Comparison of ENCODE assay signal across 20 cellular contexts in genomic region chr17:63996430-63997182, GRCh38. TPM values are rescaled to one million over a fixed set of nuclear protein-coding genes. Genes with fewer than 3 reads are reported as not detected.
A peak's percentile ranks its signal among the peaks of the same experiment; 100 is the strongest.
DNase-seq lines count a peak whose midpoint lies in the region; ATAC-seq and TF ChIP-seq lines count a peak whose summit lies in the region.
"Had no signal": no experiment of that assay in that cellular context is flagged by ENCODE, and none has a peak within 500 bp of the region (broad histone marks: within the 10 kb centered on the region; RNA-seq: fewer than 3 reads in every experiment).

No MANE protein-coding gene starts in this region.

- peaks cover 36 to 65% (median 49%) of the 10 kb centered on the region in 3 donors for H3K4me1 Mint-ChIP-seq in T-cell
- H3K4me1 Mint-ChIP-seq in endodermal cell, result peaks cover 3% of the 10 kb centered on the region

- intact Hi-C loops in sigmoid colon (cut with DNase I), result no loop called here

- CTCF ChIA-PET in T-cell (lab: Charles Lee), result interaction anchor here (0.6 to 2.0 kb wide), 4 partner anchors 9 to 77 kb away, joined by 5 to 7 read pairs (median 6); partner anchors contain the start of gene ICAM2 (in 1 of the 2)

- no peaks in the 10 kb centered on the region for H3K9me3 ChIP-seq in endodermal cell (ENCODE audit: control insufficient read depth, low read length)
- no peaks in the 10 kb centered on the region for H3K9me3 ChIP-seq in sigmoid colon
- H3K9me3 ChIP-seq: MG63, psoas muscle, SJSA1 had no signal

- H3K27me3 Mint-ChIP-seq in T-cell (no peaks in the 10 kb centered on the region), endodermal cell (ENCODE audit: insufficient read depth) (peaks cover 68% of the 10 kb centered on the region)

- peak; percentile 23 for DNase-seq in activated CD4-positive, CD25-positive, alpha-beta regulatory T cell treated with anti-CD3 and anti-CD28 coated beads, Interleukin-2, amount 50 U/mL, for 72 hours
- DNase-seq in T-cell (peak in 1 of 34 experiments; percentile 6), endodermal cell (peak; percentile 39), sigmoid colon (peak; percentile 43), GM13976 (ENCODE audit: low spot score) (no peak), DMS 273 treated with DMSO at 0.1 percent for 48 hours (lab: John Stamatoyannopoulos, UW) (no peak)
- DNase-seq in activated CD4-positive, alpha-beta T cell treated with anti-CD3 and anti-CD28 coated beads, Interleukin-2, amount 50 U/mL, for 4 hours, result no peak
- DNase-seq: caudate nucleus; effector memory CD4-positive, alpha-beta T cell; MG63; NCI-H1694; NCI-H82; PC-9; psoas muscle; stimulated activated CD4-positive, alpha-beta T cell treated with anti-CD3 and anti-CD28 coated beads, Interleukin-12 subunit alpha, Interleukin-12 subunit beta, amount 100 ng/mL, for 4 hours; T-helper 9 cell had no signal

- H3K27ac Mint-ChIP-seq in T-cell, result peak overlapping the region in 1 of 2 donors; percentile 28
- H3K27ac Mint-ChIP-seq in endodermal cell, result no peak overlapping the region

- no peak for TF ChIP-seq POLR2A in sigmoid colon (IDR thresholded peaks at IDR 0.05)

- TF ChIP-seq EP300 in sigmoid colon (IDR thresholded peaks at IDR 0.05), result no peak

- H3K4me3 Mint-ChIP-seq in T-cell (peak overlapping the region in 2 of 3 donors; percentile 61 to 87), endodermal cell (peak overlapping the region; percentile 79)

- H3K4me3 ChIP-seq in endodermal cell (ENCODE audit: low read length), result no peak overlapping the region
- H3K4me3 ChIP-seq in sigmoid colon, result no peak overlapping the region
- H3K4me3 ChIP-seq: MG63, PC-9, psoas muscle, SJSA1 had no signal

- POLR2A ChIA-PET in T-cell (lab: Charles Lee), result no interaction called here

- no peaks in the 10 kb centered on the region for H3K4me1 ChIP-seq in endodermal cell (ENCODE audit: control insufficient read depth, insufficient read depth, low read length)
- peaks cover 0 to 17% (median 16%) of the 10 kb centered on the region in 4 donors for H3K4me1 ChIP-seq in sigmoid colon

- H3K9me3 Mint-ChIP-seq in T-cell (no peaks in the 10 kb centered on the region), endodermal cell (no peaks in the 10 kb centered on the region)

- no peak for TF ChIP-seq CTCF in endodermal cell (conservative IDR thresholded peaks at IDR 0.05)
- TF ChIP-seq CTCF in sigmoid colon (IDR thresholded peaks at IDR 0.05), result no peak
- no peak for TF ChIP-seq CTCF in GM13976 (IDR thresholded peaks at IDR 0.05; ENCODE audit: borderline replicate concordance, control extremely low read depth, extremely low read depth, insufficient read depth, missing control alignments)

- H3K36me3 Mint-ChIP-seq in T-cell (no peaks in the 10 kb centered on the region), endodermal cell (ENCODE audit: low read depth) (no peaks in the 10 kb centered on the region)

- no peak overlapping the region for H3K27ac ChIP-seq in endodermal cell (ENCODE audit: low read depth, low read length)
- no peak overlapping the region for H3K27ac ChIP-seq in sigmoid colon
- H3K27ac ChIP-seq: 22Rv1, PC-9, psoas muscle, SJSA1 had no signal

- H3K9ac ChIP-seq in endodermal cell (ENCODE audit: extremely low read depth, low read length, poor library complexity, severe bottlenecking), result no peak overlapping the region

- H3K36me3 ChIP-seq in endodermal cell (ENCODE audit: control insufficient read depth, insufficient read depth, low read length) (no peaks in the 10 kb centered on the region), sigmoid colon (no peaks in the 10 kb centered on the region)
- H3K36me3 ChIP-seq: MG63, SJSA1 had no signal

- peaks cover 50% of the 10 kb centered on the region for H3K27me3 ChIP-seq in endodermal cell (ENCODE audit: control insufficient read depth, insufficient read depth, low read length, poor library complexity, severe bottlenecking)
- peaks cover 14 to 53% (median 32%) of the 10 kb centered on the region in 3 donors for H3K27me3 ChIP-seq in sigmoid colon

- in situ Hi-C loops in GM13976 (cut with MboI; ENCODE audit: low sequenced_read_pairs, unreplicated experiment), result no loop called here

- WGBS in endodermal cell (ENCODE audit: insufficient coverage in 1 of 2, insufficient read length in 1 of 2), 2 experiments, result 91 to 93% methylated on average over 11 of the region's 11 CpGs
- WGBS in sigmoid colon, 2 donors, result 94 to 95% methylated on average over 11 of the region's 11 CpGs

- no peak for ATAC-seq in activated CD4-positive, CD25-positive, alpha-beta regulatory T cell treated with anti-CD3 and anti-CD28 coated beads, Interleukin-2, amount 50 U/mL, for 24 hours
- ATAC-seq in T-cell (replicated peaks in 1 of 4), result no peak

RNA-seq across cellular contexts. Expression of gene PRR29, which starts 1.5 kb away (rescaled TPM):
- total RNA-seq in T-cell (1 to 10 TPM in 3 of 5 donors, under 1 TPM in 2; 0.50 to 1.9 (median 1.1) TPM), endodermal cell (1 to 10 TPM; 3.3 to 6.1 TPM), sigmoid colon (not detected)
- polyA plus RNA-seq in endodermal cell (2013, experiment 1 of 2), result 1.6 TPM
- polyA plus RNA-seq in endodermal cell (2013, experiment 2 of 2), result 1.7 TPM
- polyA plus RNA-seq in sigmoid colon, result under 1 TPM in 2 of 3 donors, not detected in 1; 0.22 to 0.60 TPM

RNA-seq across cellular contexts. Expression of gene ICAM2, which starts 23.8 kb away (rescaled TPM):
- 100 to 1,000 TPM in 3 of 5 donors, 10 to 100 TPM in 2; 69.6 to 132 (median 116) TPM for total RNA-seq in T-cell
- total RNA-seq in endodermal cell, result under 1 TPM in 1 of 2 donors, not detected in 1; 0.75 TPM
- polyA plus RNA-seq in endodermal cell (2013, experiment 1 of 2), result not detected
- not detected for polyA plus RNA-seq in endodermal cell (2013, experiment 2 of 2)
- 10 to 100 TPM; 27.4 to 59.5 (median 29.9) TPM for total RNA-seq in sigmoid colon
- 10 to 100 TPM in 1 of 3 donors, 1 to 10 TPM in 2; 6.0 to 31.7 (median 7.4) TPM for polyA plus RNA-seq in sigmoid colon

RNA-seq across cellular contexts. Expression of gene SCN4A, which starts 23.9 kb away (rescaled TPM):
- total RNA-seq in T-cell (under 1 TPM in 3 of 5 donors, not detected in 2; 0.13 to 0.18 (median 0.13) TPM), endodermal cell (1 to 10 TPM; 3.9 to 4.4 TPM), sigmoid colon (1 to 10 TPM in 2 of 4 donors, under 1 TPM in 2; 0.68 to 4.2 (median 1.0) TPM)
- polyA plus RNA-seq in endodermal cell (2013, experiment 1 of 2), result 2.5 TPM
- 2.1 TPM for polyA plus RNA-seq in endodermal cell (2013, experiment 2 of 2)
- polyA plus RNA-seq in sigmoid colon, result under 1 TPM in 2 of 3 donors, not detected in 1; 0.23 to 0.52 TPM
- total RNA-seq: SJSA1 had no signal
- polyA plus RNA-seq: fibroblast of lung had no signal

Comparison
In these comparisons a context has a peak if more than half of its experiments do, and no peak if none do; other contexts are left out.
1. DNase-seq: peak in activated CD4-positive, CD25-positive, alpha-beta regulatory T cell treated with anti-CD3 and anti-CD28 coated beads, Interleukin-2, amount 50 U/mL, for 72 hours (single experiment), endodermal cell (single experiment) and sigmoid colon (single experiment); none in GM13976 (single experiment), activated CD4-positive, alpha-beta T cell treated with anti-CD3 and anti-CD28 coated beads, Interleukin-2, amount 50 U/mL, for 4 hours (0 of 2) and DMS 273 treated with DMSO at 0.1 percent for 48 hours (single experiment).
2. RNA of gene ICAM2, which starts 23.8 kb away (total RNA-seq): 69.6 to 132 TPM in T-cell and 27.4 to 59.5 TPM in sigmoid colon; 0.75 TPM in endodermal cell; every median in the first group is over 10 times any median in the second.